In genomic region chr4:156771171-156771837, GRCh38 we compare ENCODE assay signal across 8 cellular contexts.
DNase-seq lines count a peak whose midpoint lies in the region; ATAC-seq and TF ChIP-seq lines count a peak whose summit lies in the region.

No MANE protein-coding gene starts in this region.

- peak; percentile 93 for DNase-seq in AG10803 (ENCODE audit: low read depth)
- peak; percentile 31 for DNase-seq in NCI-H1048 (lab: John Stamatoyannopoulos, UW)
- DNase-seq in islet precursor cell: peak; percentile 61
- no peak for DNase-seq in suprapubic skin (ENCODE audit: low spot score in 2 of 2)
- no peak for DNase-seq in stimulated activated naive CD8-positive, alpha-beta T cell treated with anti-CD3 and anti-CD28 coated beads, Interleukin-15, Interleukin-2, amounts not matched to agents 100 U/mL and 50 U/mL, for 24 hours

- no peaks in the 10 kb centered on the region for H3K9me3 ChIP-seq in suprapubic skin

- H3K27ac ChIP-seq in angular gyrus (ENCODE audit: low read depth, low read length) (peak overlapping the region; percentile 70), suprapubic skin (peak overlapping the region; percentile 39)

- TF ChIP-seq EP300 in suprapubic skin (IDR thresholded peaks at IDR 0.05): no peak

- H3K4me3 ChIP-seq in AG10803 (ENCODE audit: low read length) (peak overlapping the region; percentile 35), suprapubic skin (peak overlapping the region; percentile 22)

- H3K27me3 ChIP-seq in suprapubic skin: no peaks in the 10 kb centered on the region

- ATAC-seq in HG03565 (IDR thresholded peaks at IDR 0.05; ENCODE audit: unreplicated experiment) (no peak), HG03097 (IDR thresholded peaks at IDR 0.05; ENCODE audit: low FRiP score, unreplicated experiment) (no peak)
- no peak for ATAC-seq in stimulated activated naive CD8-positive, alpha-beta T cell treated with anti-CD3 and anti-CD28 coated beads, Interleukin-15, Interleukin-2, amounts not matched to agents 100 U/mL and 50 U/mL, for 24 hours

- peaks cover 42% of the 10 kb centered on the region for H3K4me1 ChIP-seq in suprapubic skin

- TF ChIP-seq CTCF in AG10803 (conservative IDR thresholded peaks at IDR 0.05; ENCODE audit: low read length) (no peak), suprapubic skin (IDR thresholded peaks at IDR 0.05) (no peak)

- WGBS in suprapubic skin: 9% methylated on average over 6 of the region's 6 CpGs

- no peaks in the 10 kb centered on the region for H3K36me3 ChIP-seq in suprapubic skin

- TF ChIP-seq POLR2A in suprapubic skin (IDR thresholded peaks at IDR 0.05): no peak

Comparison
In these comparisons a context has a peak if more than half of its experiments do, and no peak if none do; other contexts are left out.
1. DNase-seq: peak in AG10803 (single experiment), NCI-H1048 (single experiment) and islet precursor cell (single experiment); none in suprapubic skin (0 of 2) and stimulated activated naive CD8-positive, alpha-beta T cell treated with anti-CD3 and anti-CD28 coated beads, Interleukin-15, Interleukin-2, amounts not matched to agents 100 U/mL and 50 U/mL, for 24 hours (single experiment).